ENCODE assay signal across 34 cellular contexts in genomic region chr5:86129009-86129408, GRCh38.
DNase-seq lines count a peak whose midpoint lies in the region; ATAC-seq, FAIRE-seq and TF ChIP-seq lines count a peak whose summit lies in the region.
"Had no signal": no experiment of that assay in that cellular context is flagged by ENCODE, and none has a peak within 500 bp of the region (broad histone marks: within the 10 kb centered on the region; RNA-seq: fewer than 3 reads in every experiment).

No MANE protein-coding gene starts in this region.

- FAIRE-seq in HepG2 (lab: Jason Lieb, UNC) = no peak
- FAIRE-seq in A549 (lab: Jason Lieb, UNC) = no peak
- FAIRE-seq in K562 (lab: Jason Lieb, UNC) = no peak
- FAIRE-seq: A204.1, D721Med had no signal

- TF ChIP-seq EP300 in HepG2 (IDR thresholded peaks at IDR 0.05; ENCODE audit: low read depth in 2 of 2, low read length in 2 of 2) (no peak), HepG2 (CRISPR knock-in tag; IDR thresholded peaks at IDR 0.05; ENCODE audit: borderline replicate concordance) (no peak), A549 (IDR thresholded peaks at IDR 0.05) (no peak), K562 (IDR thresholded peaks at IDR 0.05; ENCODE audit: low read length) (no peak)

- POLR2A ChIA-PET in HepG2 (lab: Yijun Ruan, JAX) = no interaction called here
- POLR2A ChIA-PET in A549 (lab: Yijun Ruan, JAX) = no interaction called here
- POLR2A ChIA-PET in IMR-90 (lab: Charles Lee; ENCODE audit: unreplicated experiment) = no interaction called here
- POLR2A ChIA-PET in K562 (lab: Yijun Ruan, JAX) = no interaction called here

- no peak overlapping the region for H2AK9ac ChIP-seq in IMR-90 (replicated peaks; ENCODE audit: low read depth, low read length, poor library complexity)

- no peak overlapping the region for H3K56ac ChIP-seq in IMR-90 (ENCODE audit: extremely low read depth, insufficient read depth, low read length)

- H3K79me2 ChIP-seq in HepG2 (ENCODE audit: insufficient read depth, low read length) (no peaks in the 10 kb centered on the region), K562 (ENCODE audit: control insufficient read depth, insufficient read depth, low read length) (no peaks in the 10 kb centered on the region), mammary epithelial cell (ENCODE audit: insufficient read depth, low read length) (no peaks in the 10 kb centered on the region), hepatocyte (no peaks in the 10 kb centered on the region)

- ATAC-seq in HepG2 (no peak), right lobe of liver (no peak), A549 (no peak), IMR-90 (ENCODE audit: low read depth) (no peak), K562 (no peak), HG02884 (IDR thresholded peaks at IDR 0.05; ENCODE audit: unreplicated experiment) (no peak)
- ATAC-seq: CD8-positive, alpha-beta T cell had no signal

- H3K4me3 ChIP-seq in HepG2 (replicated peaks in 1 of 3; ENCODE audit: insufficient read depth in 1 of 3, low read depth in 2 of 3, low read length in 3 of 3) (no peak overlapping the region), right lobe of liver (no peak overlapping the region), A549 (no peak overlapping the region), IMR-90 (ENCODE audit: insufficient read depth, low read depth, low read length) (no peak overlapping the region), K562 (no peak overlapping the region), mammary epithelial cell (replicated peaks in 1 of 3; ENCODE audit: insufficient read depth in 1 of 3, low read depth in 2 of 3, low read length in 3 of 3) (no peak overlapping the region), hepatocyte (no peak overlapping the region)
- H3K4me3 ChIP-seq: BLaER1; BLaER1 treated with 17β-estradiol and CSF1 and Interleukin-3, amounts not matched to agents 10 nM and 100 nM had no signal

- H3K14ac ChIP-seq in IMR-90 (replicated peaks; ENCODE audit: low read depth, low read length) = no peak overlapping the region

- H3K9me2 ChIP-seq in hepatocyte (replicated peaks; ENCODE audit: insufficient read depth) = no peaks in the 10 kb centered on the region

- no peak for TF ChIP-seq RAD21 in HepG2 (CRISPR knock-in tag; IDR thresholded peaks at IDR 0.05)
- TF ChIP-seq RAD21 in A549 (conservative IDR thresholded peaks at IDR 0.05 in 1 of 2, IDR thresholded peaks at IDR 0.05 in 1 of 2) = no peak
- TF ChIP-seq RAD21 in IMR-90 (IDR thresholded peaks at IDR 0.05; ENCODE audit: low read length) = no peak
- TF ChIP-seq RAD21 in K562 (CRISPR knock-in tag; conservative IDR thresholded peaks at IDR 0.05 in 1 of 2, IDR thresholded peaks at IDR 0.05 in 1 of 2) = no peak

- H4K91ac ChIP-seq in IMR-90 (ENCODE audit: insufficient read depth, low read depth, low read length) = no peak overlapping the region

- no peak overlapping the region for H2BK15ac ChIP-seq in IMR-90 (ENCODE audit: low read depth, low read length)

- no peaks in the 10 kb centered on the region for H4K20me1 ChIP-seq in HepG2 (ENCODE audit: insufficient read depth, low read length)
- H4K20me1 ChIP-seq in IMR-90 (ENCODE audit: insufficient read depth, low read length) = no peaks in the 10 kb centered on the region
- H4K20me1 ChIP-seq in K562 (replicated peaks; ENCODE audit: control insufficient read depth, insufficient read depth, low read length) = no peaks in the 10 kb centered on the region
- no peaks in the 10 kb centered on the region for H4K20me1 ChIP-seq in mammary epithelial cell (ENCODE audit: insufficient read depth, low read length)
- H4K20me1 ChIP-seq in hepatocyte (ENCODE audit: insufficient read depth, poor library complexity, severe bottlenecking) = no peaks in the 10 kb centered on the region
- H4K20me1 ChIP-seq: BLaER1; BLaER1 treated with 17β-estradiol and CSF1 and Interleukin-3, amounts not matched to agents 10 nM and 100 nM had no signal

- no peak overlapping the region for H3K9ac ChIP-seq in HepG2 (ENCODE audit: insufficient read depth, low read depth, low read length)
- no peak overlapping the region for H3K9ac ChIP-seq in IMR-90 (ENCODE audit: low read depth, low read length)
- H3K9ac ChIP-seq in K562 (ENCODE audit: insufficient read depth in 1 of 2, low read depth in 2 of 2, low read length in 2 of 2) = no peak overlapping the region
- no peak overlapping the region for H3K9ac ChIP-seq in mammary epithelial cell (ENCODE audit: insufficient read depth, low read length)
- H3K9ac ChIP-seq: BLaER1; BLaER1 treated with 17β-estradiol and CSF1 and Interleukin-3, amounts not matched to agents 10 nM and 100 nM had no signal

- H3K9me3 ChIP-seq in HepG2 (ENCODE audit: low read length) (no peaks in the 10 kb centered on the region), right lobe of liver (no peaks in the 10 kb centered on the region), A549 (no peaks in the 10 kb centered on the region), IMR-90 (ENCODE audit: control insufficient read depth, insufficient read depth, low read length) (peaks cover 4% of the 10 kb centered on the region), K562 (replicated peaks; ENCODE audit: control insufficient read depth, insufficient read depth, low read depth, low read length) (no peaks in the 10 kb centered on the region), mammary epithelial cell (replicated peaks; ENCODE audit: insufficient read depth, low read length) (no peaks in the 10 kb centered on the region), hepatocyte (ENCODE audit: low read depth) (no peaks in the 10 kb centered on the region)
- H3K9me3 ChIP-seq: BE2C; BLaER1; BLaER1 treated with 17β-estradiol and CSF1 and Interleukin-3, amounts not matched to agents 10 nM and 100 nM; Caco-2 had no signal

- no peak overlapping the region for H4K8ac ChIP-seq in IMR-90 (ENCODE audit: low read depth in 2 of 2, low read length in 2 of 2)

- no peak overlapping the region for H3K18ac ChIP-seq in IMR-90 (ENCODE audit: low read depth, low read length)

- H3K36me3 ChIP-seq in HepG2 (replicated peaks in 1 of 2; ENCODE audit: control insufficient read depth in 1 of 2, insufficient read depth in 2 of 2, low read length in 2 of 2) (no peaks in the 10 kb centered on the region), right lobe of liver (no peaks in the 10 kb centered on the region), IMR-90 (ENCODE audit: control insufficient read depth, insufficient read depth, low read length) (no peaks in the 10 kb centered on the region), K562 (ENCODE audit: control insufficient read depth, insufficient read depth, low read length) (no peaks in the 10 kb centered on the region), mammary epithelial cell (ENCODE audit: insufficient read depth, low read length) (no peaks in the 10 kb centered on the region), hepatocyte (replicated peaks; ENCODE audit: insufficient read depth, low read depth) (no peaks in the 10 kb centered on the region)
- H3K36me3 ChIP-seq: BE2C; BLaER1; BLaER1 treated with 17β-estradiol and CSF1 and Interleukin-3, amounts not matched to agents 10 nM and 100 nM had no signal

- H2AFZ ChIP-seq in HepG2 (ENCODE audit: low read length) (no peak overlapping the region), IMR-90 (replicated peaks; ENCODE audit: low read length, poor library complexity) (no peak overlapping the region), K562 (ENCODE audit: low read depth, low read length) (no peak overlapping the region), mammary epithelial cell (ENCODE audit: low read depth, low read length) (no peak overlapping the region), hepatocyte (no peak overlapping the region)

- TF ChIP-seq CTCF in HepG2 (CRISPR knock-in tag; IDR thresholded peaks at IDR 0.05) (no peak), right lobe of liver (IDR thresholded peaks at IDR 0.05) (no peak), A549 (IDR thresholded peaks at IDR 0.05) (no peak), IMR-90 (conservative IDR thresholded peaks at IDR 0.05; ENCODE audit: low read depth, low read length) (no peak), K562 (IDR thresholded peaks at IDR 0.05 in 2 of 3, conservative IDR thresholded peaks at IDR 0.05 in 1 of 3; ENCODE audit: insufficient read depth in 2 of 3, low read depth in 1 of 3, low read length in 3 of 3) (no peak), mammary epithelial cell (conservative IDR thresholded peaks at IDR 0.05 in 1 of 2, IDR thresholded peaks at IDR 0.05 in 1 of 2; ENCODE audit: extremely low read depth in 1 of 2, insufficient read depth in 1 of 2, low read depth in 1 of 2, low read length in 2 of 2) (no peak), hepatocyte (IDR thresholded peaks at IDR 0.05; ENCODE audit: poor library complexity) (no peak)

- dilution Hi-C loops in IMR-90 (cut with HindIII; ENCODE audit: low sequenced_read_pairs, unreplicated experiment) (no loop called here), mammary epithelial cell (cut with HindIII; ENCODE audit: low sequenced_read_pairs) (no loop called here)

- CTCF ChIA-PET in HepG2 (lab: Yijun Ruan, JAX; ENCODE audit: low intra/inter-chr PET ratio, low total read pairs) = no interaction called here
- CTCF ChIA-PET in A549 (lab: Yijun Ruan, JAX) = no interaction called here
- CTCF ChIA-PET in IMR-90 (lab: Yijun Ruan, JAX) = no interaction called here
- CTCF ChIA-PET in K562 (lab: Yijun Ruan, JAX; ENCODE audit: low intra/inter-chr PET ratio) = no interaction called here
- CTCF ChIA-PET in mammary epithelial cell (lab: Charles Lee; ENCODE audit: low non-redundant PET) = no interaction called here

- H3K4me1 ChIP-seq in HepG2 (ENCODE audit: insufficient read depth, low read length) = no peaks in the 10 kb centered on the region
- H3K4me1 ChIP-seq in right lobe of liver = no peaks in the 10 kb centered on the region
- no peaks in the 10 kb centered on the region for H3K4me1 ChIP-seq in A549
- H3K4me1 ChIP-seq in IMR-90 (ENCODE audit: control insufficient read depth, insufficient read depth, low read length) = no peaks in the 10 kb centered on the region
- no peaks in the 10 kb centered on the region for H3K4me1 ChIP-seq in K562 (replicated peaks in 1 of 2; ENCODE audit: control insufficient read depth in 2 of 2, insufficient read depth in 2 of 2, low read length in 2 of 2)
- H3K4me1 ChIP-seq in mammary epithelial cell (ENCODE audit: insufficient read depth, low read length) = no peaks in the 10 kb centered on the region
- no peaks in the 10 kb centered on the region for H3K4me1 ChIP-seq in hepatocyte (ENCODE audit: insufficient read depth)
- H3K4me1 ChIP-seq: BE2C; BLaER1; BLaER1 treated with 17β-estradiol and CSF1 and Interleukin-3, amounts not matched to agents 10 nM and 100 nM; Caco-2 had no signal

- in situ Hi-C loops in HepG2 (cut with HindIII; ENCODE audit: extremely low pct_ligation_motif_present, low pct_unique_long_range_greater_than_20kb) (no loop called here), IMR-90 (cut with MboI; ENCODE audit: low sequenced_read_pairs) (no loop called here), K562 (cut with MboI) (no loop called here), mammary epithelial cell (cut with MboI; ENCODE audit: low sequenced_read_pairs in 2 of 2) (no loop called here)

- TF ChIP-seq POLR2A in HepG2 (IDR thresholded peaks at IDR 0.05; ENCODE audit: insufficient read depth in 1 of 2, low read depth in 2 of 2, low read length in 2 of 2) (no peak), right lobe of liver (IDR thresholded peaks at IDR 0.05) (no peak), A549 (IDR thresholded peaks at IDR 0.05; ENCODE audit: low read length) (no peak), IMR-90 (IDR thresholded peaks at IDR 0.05; ENCODE audit: low read depth, low read length) (no peak), K562 (conservative IDR thresholded peaks at IDR 0.05) (no peak)

- no peaks in the 10 kb centered on the region for H3K79me1 ChIP-seq in IMR-90 (ENCODE audit: low read depth in 1 of 2, low read length in 2 of 2)

- H3K27me3 ChIP-seq in HepG2 (ENCODE audit: control insufficient read depth in 1 of 2, insufficient read depth in 2 of 2, low read length in 2 of 2) = no peaks in the 10 kb centered on the region
- no peaks in the 10 kb centered on the region for H3K27me3 ChIP-seq in right lobe of liver
- no peaks in the 10 kb centered on the region for H3K27me3 ChIP-seq in IMR-90 (ENCODE audit: control insufficient read depth, insufficient read depth, low read length)
- H3K27me3 ChIP-seq in K562 (ENCODE audit: control insufficient read depth in 2 of 2, insufficient read depth in 2 of 2, low read length in 2 of 2) = no peaks in the 10 kb centered on the region
- H3K27me3 ChIP-seq in mammary epithelial cell (ENCODE audit: insufficient read depth, low read length) = no peaks in the 10 kb centered on the region
- no peaks in the 10 kb centered on the region for H3K27me3 ChIP-seq in hepatocyte
- H3K27me3 ChIP-seq: BE2C; BLaER1; BLaER1 treated with 17β-estradiol and CSF1 and Interleukin-3, amounts not matched to agents 10 nM and 100 nM had no signal

- H2BK5ac ChIP-seq in IMR-90 (ENCODE audit: low read depth, low read length, poor library complexity, severe bottlenecking) = no peak overlapping the region

- intact Hi-C loops in HepG2 (cut with micrococcal nuclease; ENCODE audit: unreplicated experiment) (no loop called here), right lobe of liver (cut with DNase I) (no loop called here), IMR-90 (cut with micrococcal nuclease) (no loop called here), K562 (cut with micrococcal nuclease) (no loop called here), mammary epithelial cell (cut with micrococcal nuclease) (no loop called here)

- H2BK20ac ChIP-seq in IMR-90 (ENCODE audit: low read depth, low read length) = no peak overlapping the region

- DNase-seq in HepG2 (ENCODE audit: low spot score) = no peak
- no peak for DNase-seq in right lobe of liver
- no peak for DNase-seq in A549 (ENCODE audit: low read depth in 1 of 2, low spot score in 1 of 2)
- DNase-seq in IMR-90 = no peak
- DNase-seq in K562 (ENCODE audit: extremely low read depth in 1 of 4, low spot score in 3 of 4) = no peak
- no peak for DNase-seq in mammary epithelial cell
- no peak for DNase-seq in hepatocyte (ENCODE audit: low spot score)
- DNase-seq: 8988T; ACHN; AML-193; BE2C; C1 segment of cervical spinal cord; Caco-2; Calu3; CD4-positive, alpha-beta memory T cell; CD4-positive, alpha-beta T cell; CD4-positive, CD25-positive, alpha-beta regulatory T cell; CD8-positive, alpha-beta memory T cell; CD8-positive, alpha-beta T cell; COR-L47; DMS 273 treated with DMSO at 0.1 percent for 48 hours; DMS153; DMS53; DMS79; DMS79 treated with DMSO at 0.1 percent for 48 hours; DND-41; EL had no signal

- no peak overlapping the region for H3K23ac ChIP-seq in IMR-90 (ENCODE audit: low read depth, low read length)

- H3K4me2 ChIP-seq in HepG2 (ENCODE audit: low read depth, low read length) (no peak overlapping the region), A549 (no peak overlapping the region), IMR-90 (ENCODE audit: low read depth, low read length) (no peak overlapping the region), K562 (ENCODE audit: insufficient read depth, low read length) (no peak overlapping the region), mammary epithelial cell (ENCODE audit: insufficient read depth, low read depth, low read length) (no peak overlapping the region), hepatocyte (no peak overlapping the region)
- H3K4me2 ChIP-seq: BLaER1; BLaER1 treated with 17β-estradiol and CSF1 and Interleukin-3, amounts not matched to agents 10 nM and 100 nM had no signal

- BruUV-seq in HepG2 (replicated peaks; lab: Mats Ljungman, UMichigan) (no TSS peak), IMR-90 (replicated peaks; lab: Mats Ljungman, UMichigan) (no TSS peak), K562 (replicated peaks; lab: Mats Ljungman, UMichigan) (no TSS peak), mammary epithelial cell (replicated peaks; lab: Mats Ljungman, UMichigan) (no TSS peak)

- no peak overlapping the region for H2BK120ac ChIP-seq in IMR-90 (ENCODE audit: low read depth, low read length)

- H3K9me1 ChIP-seq in IMR-90 (ENCODE audit: insufficient read depth, low read length) (no peaks in the 10 kb centered on the region), K562 (ENCODE audit: control insufficient read depth, insufficient read depth, low read length) (no peaks in the 10 kb centered on the region)

- no peak overlapping the region for H3K4ac ChIP-seq in IMR-90 (ENCODE audit: low read depth, low read length)

- H3K27ac ChIP-seq in HepG2 (ENCODE audit: extremely low read length, insufficient read depth, low read length) (no peak overlapping the region), right lobe of liver (no peak overlapping the region), A549 (no peak overlapping the region), IMR-90 (ENCODE audit: insufficient read depth, low read length) (no peak overlapping the region), K562 (ENCODE audit: extremely low read depth, low read depth, low read length) (no peak overlapping the region), mammary epithelial cell (ENCODE audit: insufficient read depth, low read depth, low read length) (no peak overlapping the region), hepatocyte (no peak overlapping the region)
- H3K27ac ChIP-seq: 22Rv1; BLaER1; BLaER1 treated with 17β-estradiol and CSF1 and Interleukin-3, amounts not matched to agents 10 nM and 100 nM; C4-2B had no signal

- no peak overlapping the region for H4K5ac ChIP-seq in IMR-90 (ENCODE audit: low read depth, low read length)

- no peak overlapping the region for H2AK5ac ChIP-seq in IMR-90 (ENCODE audit: low read depth, low read length)

Comparison
In these comparisons a context has a peak if more than half of its experiments do, and no peak if none do; other contexts are left out.
1. Of the 241 proteins assayed by ChIP-seq in both HepG2 and K562: peak only in HepG2: none; only in K562: MAFG; in both: MAFF and MAFK; in neither: 238.